Comparison of ENCODE assay signal across 10 cellular contexts in genomic region chr9:130970855-130971254, GRCh38. TPM values are rescaled to one million over a fixed set of nuclear protein-coding genes. Genes with fewer than 3 reads are reported as not detected.
"Had no signal": no experiment of that assay in that cellular context is flagged by ENCODE, and none has a peak within 500 bp of the region (broad histone marks: within the 10 kb centered on the region; RNA-seq: fewer than 3 reads in every experiment).

No MANE protein-coding gene starts in this region.

- H3K27ac ChIP-seq: GM23248, HL-60, KMS-11 had no signal

- H2AFZ ChIP-seq: GM23248 had no signal

- DNase-seq: GM23248, GOT3, HCEC 1CT, HFFc6, Karpas-422, KBM-7 had no signal

- H3K9ac ChIP-seq: GM23248, KMS-11 had no signal

- H3K4me2 ChIP-seq: KMS-11 had no signal

- H3K36me3 Mint-ChIP-seq: IgD-negative memory B cell had no signal

- H3K4me3 Mint-ChIP-seq: H9, HFFc6, IgD-negative memory B cell had no signal

- H3K9me3 Mint-ChIP-seq: H9, HFFc6, IgD-negative memory B cell had no signal

- H3K4me3 ChIP-seq: GM23248 had no signal

- H3K4me1 Mint-ChIP-seq: IgD-negative memory B cell had no signal

- H3K27ac Mint-ChIP-seq: H9, HFFc6, IgD-negative memory B cell had no signal

RNA-seq across cellular contexts. Expression of gene LAMC3, which starts 38.1 kb away (rescaled TPM):
- total RNA-seq: GM23248, HFFc6 had no signal
